Comparison of ENCODE assay signal across 18 cellular contexts in genomic region chr2:112684415-112684775, GRCh38. TPM values are rescaled to one million over a fixed set of nuclear protein-coding genes. Genes with fewer than 3 reads are reported as not detected.
DNase-seq lines count a peak whose midpoint lies in the region; ATAC-seq and TF ChIP-seq lines count a peak whose summit lies in the region.
"Had no signal": no experiment of that assay in that cellular context is flagged by ENCODE, and none has a peak within 500 bp of the region (broad histone marks: within the 10 kb centered on the region; RNA-seq: fewer than 3 reads in every experiment).

No MANE protein-coding gene starts in this region.

- no peak for TF ChIP-seq CTCF in endothelial cell (IDR thresholded peaks at IDR 0.05; ENCODE audit: unreplicated experiment)
- no peak for TF ChIP-seq CTCF in nephron (IDR thresholded peaks at IDR 0.05; ENCODE audit: unreplicated experiment in 3 of 3)
- no peak for TF ChIP-seq CTCF in type B pancreatic cell (conservative IDR thresholded peaks at IDR 0.05)
- TF ChIP-seq CTCF in psoas muscle (IDR thresholded peaks at IDR 0.05) = no peak
- no peak for TF ChIP-seq CTCF in SK-N-SH (IDR thresholded peaks at IDR 0.05)

- H4K20me1 ChIP-seq in SK-N-SH (ENCODE audit: insufficient read depth) = no peaks in the 10 kb centered on the region

- H3K9me3 ChIP-seq in psoas muscle (peaks cover 3% of the 10 kb centered on the region), SK-N-SH (no peaks in the 10 kb centered on the region)
- H3K9me3 ChIP-seq: Caco-2, HAP-1 had no signal

- DNase-seq in activated CD4-positive, alpha-beta memory T cell treated with anti-CD3 and anti-CD28 coated beads, Interleukin-2, amount 10 ng/mL, durations not matched to agents 7 days and 5 days = no peak
- DNase-seq in activated CD4-positive, alpha-beta memory T cell treated with anti-CD3 and anti-CD28 coated beads for 36 hours = no peak
- DNase-seq in endothelial cell (ENCODE audit: low spot score) = no peak
- no peak for DNase-seq in type B pancreatic cell (ENCODE audit: extremely low spot score, unreplicated experiment)
- DNase-seq in psoas muscle = no peak
- no peak for DNase-seq in T1000 (lab: John Stamatoyannopoulos, UW)
- DNase-seq in SK-N-SH = no peak
- DNase-seq: Caco-2; CD8-positive, alpha-beta memory T cell; DND-41; GDM1; HFFc6 had no signal

- no peak overlapping the region for H3K9ac ChIP-seq in SK-N-SH

- H3K4me1 ChIP-seq in psoas muscle (peaks cover 22% of the 10 kb centered on the region), SK-N-SH (ENCODE audit: control insufficient read depth in 1 of 2, insufficient read depth in 2 of 2, low read depth in 1 of 2, low read length in 1 of 2) (no peaks in the 10 kb centered on the region)
- H3K4me1 ChIP-seq: Caco-2, HAP-1 had no signal

- H3K36me3 ChIP-seq in psoas muscle (ENCODE audit: insufficient read depth in 1 of 2, low read depth in 1 of 2) (no peaks in the 10 kb centered on the region), SK-N-SH (replicated peaks in 1 of 2; ENCODE audit: control insufficient read depth in 1 of 2, insufficient read depth in 2 of 2, low read length in 1 of 2) (no peaks in the 10 kb centered on the region)
- H3K36me3 ChIP-seq: HAP-1 had no signal

- H3K4me1 Mint-ChIP-seq in activated CD4-positive, alpha-beta memory T cell treated with anti-CD3 and anti-CD28 coated beads, Interleukin-2, amount 10 ng/mL, durations not matched to agents 7 days and 5 days = peaks cover 33% of the 10 kb centered on the region
- peaks cover 7% of the 10 kb centered on the region for H3K4me1 Mint-ChIP-seq in activated CD4-positive, alpha-beta memory T cell treated with anti-CD3 and anti-CD28 coated beads for 36 hours (ENCODE audit: low read depth)
- H3K4me1 Mint-ChIP-seq in endothelial cell (ENCODE audit: unreplicated experiment) (peaks cover 58% of the 10 kb centered on the region), nephron (peaks cover 27% of the 10 kb centered on the region), type B pancreatic cell (ENCODE audit: unreplicated experiment) (no peaks in the 10 kb centered on the region)

- peak overlapping the region; percentile 30 for H3K27ac Mint-ChIP-seq in activated CD4-positive, alpha-beta memory T cell treated with anti-CD3 and anti-CD28 coated beads, Interleukin-2, amount 10 ng/mL, durations not matched to agents 7 days and 5 days
- no peak overlapping the region for H3K27ac Mint-ChIP-seq in activated CD4-positive, alpha-beta memory T cell treated with anti-CD3 and anti-CD28 coated beads for 36 hours
- H3K27ac Mint-ChIP-seq in endothelial cell (ENCODE audit: unreplicated experiment) = peak overlapping the region; percentile 95
- H3K27ac Mint-ChIP-seq in nephron = peak overlapping the region in 2 of 3 experiments; percentile 26 to 81
- peak overlapping the region; percentile 13 for H3K27ac Mint-ChIP-seq in type B pancreatic cell
- H3K27ac Mint-ChIP-seq: HFFc6 had no signal

- POLR2A ChIA-PET in activated CD4-positive, alpha-beta memory T cell treated with anti-CD3 and anti-CD28 coated beads, Interleukin-2, amount 10 ng/mL, durations not matched to agents 7 days and 5 days (lab: Charles Lee) = interaction anchor here (0.9 to 3.7 kb wide), 5 partner anchors 8 to 100 kb away, joined by 4 to 19 read pairs (median 7); partner anchors contain the start of genes CHCHD5 and SLC20A1
- POLR2A ChIA-PET in activated CD4-positive, alpha-beta memory T cell treated with anti-CD3 and anti-CD28 coated beads for 36 hours (lab: Charles Lee) = interaction anchor here (1.1 kb wide), 1 partner anchor 29 kb away, joined by 3 read pairs; no protein-coding TSS in a partner anchor
- POLR2A ChIA-PET in SK-N-SH (lab: Yijun Ruan, JAX) = no interaction called here

- no peak overlapping the region for H3K27ac ChIP-seq in psoas muscle
- no peak overlapping the region for H3K27ac ChIP-seq in SK-N-SH (ENCODE audit: low read depth in 2 of 2, low read length in 1 of 2)
- H3K27ac ChIP-seq: 22Rv1 had no signal

- intact Hi-C loops in activated CD4-positive, alpha-beta memory T cell treated with anti-CD3 and anti-CD28 coated beads for 36 hours (cut with micrococcal nuclease) = no loop called here
- intact Hi-C loops in psoas muscle (cut with DNase I) = loop anchor here in 1 of 2 donors (5.0 kb wide), 1 partner anchor 42 kb away; no protein-coding TSS in a partner anchor

- H3F3A ChIP-seq in SK-N-SH (replicated peaks; ENCODE audit: insufficient read depth) = peaks cover 5% of the 10 kb centered on the region

- H3K4me2 ChIP-seq in SK-N-SH = no peak overlapping the region

- H3K4me3 Mint-ChIP-seq in activated CD4-positive, alpha-beta memory T cell treated with anti-CD3 and anti-CD28 coated beads, Interleukin-2, amount 10 ng/mL, durations not matched to agents 7 days and 5 days = no peak overlapping the region
- H3K4me3 Mint-ChIP-seq in activated CD4-positive, alpha-beta memory T cell treated with anti-CD3 and anti-CD28 coated beads for 36 hours = no peak overlapping the region
- H3K4me3 Mint-ChIP-seq in endothelial cell (ENCODE audit: unreplicated experiment) (peak overlapping the region; percentile 13), nephron (no peak overlapping the region), type B pancreatic cell (no peak overlapping the region)
- H3K4me3 Mint-ChIP-seq: HFFc6 had no signal

- 37 to 57% (median 46%) methylated on average over 3 of the region's 3 CpGs for WGBS in psoas muscle, 3 donors
- 53% methylated on average over 3 of the region's 3 CpGs for WGBS in SK-N-SH (ENCODE audit: low lambda C conversion rate)

- H3K27me3 Mint-ChIP-seq in activated CD4-positive, alpha-beta memory T cell treated with anti-CD3 and anti-CD28 coated beads, Interleukin-2, amount 10 ng/mL, durations not matched to agents 7 days and 5 days = no peaks in the 10 kb centered on the region
- H3K27me3 Mint-ChIP-seq in activated CD4-positive, alpha-beta memory T cell treated with anti-CD3 and anti-CD28 coated beads for 36 hours = no peaks in the 10 kb centered on the region
- H3K27me3 Mint-ChIP-seq in endothelial cell (ENCODE audit: unreplicated experiment) (peaks cover 9% of the 10 kb centered on the region), nephron (ENCODE audit: low read depth) (peaks cover 14% of the 10 kb centered on the region), type B pancreatic cell (no peaks in the 10 kb centered on the region)
- H3K27me3 Mint-ChIP-seq: CD8-positive, alpha-beta memory T cell had no signal

- H3K9me2 ChIP-seq in SK-N-SH = no peaks in the 10 kb centered on the region

- TF ChIP-seq RAD21 in SK-N-SH (IDR thresholded peaks at IDR 0.05; ENCODE audit: low read length) = no peak

- H3K27me3 ChIP-seq in psoas muscle (ENCODE audit: insufficient read depth in 3 of 3, low read length in 2 of 3) (no peaks in the 10 kb centered on the region), SK-N-SH (ENCODE audit: insufficient read depth) (no peaks in the 10 kb centered on the region)

- no peak overlapping the region for H2AFZ ChIP-seq in SK-N-SH (ENCODE audit: low read depth)

- H3K9me3 Mint-ChIP-seq in activated CD4-positive, alpha-beta memory T cell treated with anti-CD3 and anti-CD28 coated beads, Interleukin-2, amount 10 ng/mL, durations not matched to agents 7 days and 5 days = no peaks in the 10 kb centered on the region
- H3K9me3 Mint-ChIP-seq in activated CD4-positive, alpha-beta memory T cell treated with anti-CD3 and anti-CD28 coated beads for 36 hours = no peaks in the 10 kb centered on the region
- H3K9me3 Mint-ChIP-seq in endothelial cell (ENCODE audit: unreplicated experiment) (no peaks in the 10 kb centered on the region), nephron (no peaks in the 10 kb centered on the region), type B pancreatic cell (no peaks in the 10 kb centered on the region)
- H3K9me3 Mint-ChIP-seq: CD8-positive, alpha-beta memory T cell; HFFc6 had no signal

- H3K4me3 ChIP-seq in psoas muscle (no peak overlapping the region), SK-N-SH (ENCODE audit: low read depth in 2 of 2, low read length in 1 of 2) (no peak overlapping the region)
- H3K4me3 ChIP-seq: HAP-1 had no signal

- ATAC-seq in psoas muscle = no peak

- H3K79me2 ChIP-seq in SK-N-SH (ENCODE audit: insufficient read depth) = no peaks in the 10 kb centered on the region

- TF ChIP-seq EP300 in SK-N-SH (IDR thresholded peaks at IDR 0.05; ENCODE audit: borderline replicate concordance in 1 of 2, low read depth in 1 of 2, low read length in 1 of 2) = no peak

- H3K36me3 Mint-ChIP-seq in activated CD4-positive, alpha-beta memory T cell treated with anti-CD3 and anti-CD28 coated beads, Interleukin-2, amount 10 ng/mL, durations not matched to agents 7 days and 5 days (ENCODE audit: low read depth) = no peaks in the 10 kb centered on the region
- no peaks in the 10 kb centered on the region for H3K36me3 Mint-ChIP-seq in activated CD4-positive, alpha-beta memory T cell treated with anti-CD3 and anti-CD28 coated beads for 36 hours
- H3K36me3 Mint-ChIP-seq in endothelial cell (ENCODE audit: low read depth, unreplicated experiment) (no peaks in the 10 kb centered on the region), nephron (ENCODE audit: low read depth) (no peaks in the 10 kb centered on the region), type B pancreatic cell (no peaks in the 10 kb centered on the region)
- H3K36me3 Mint-ChIP-seq: CD8-positive, alpha-beta memory T cell had no signal

- CTCF ChIA-PET in activated CD4-positive, alpha-beta memory T cell treated with anti-CD3 and anti-CD28 coated beads, Interleukin-2, amount 10 ng/mL, durations not matched to agents 7 days and 5 days (lab: Charles Lee) = interaction anchor here (1.0 to 11.2 kb wide), 7 partner anchors 8 to 257 kb away, joined by 3 to 172 read pairs (median 7); no protein-coding TSS in a partner anchor
- CTCF ChIA-PET in activated CD4-positive, alpha-beta memory T cell treated with anti-CD3 and anti-CD28 coated beads for 36 hours (lab: Charles Lee) = interaction anchor here (0.8 to 2.5 kb wide), 7 partner anchors 14 to 77 kb away, joined by 3 to 7 read pairs (median 5); no protein-coding TSS in a partner anchor
- CTCF ChIA-PET in SK-N-SH (lab: Yijun Ruan, JAX) = interaction anchor here (0.7 to 1.6 kb wide), 4 partner anchors 21 to 58 kb away, joined by 3 to 5 read pairs (median 4); no protein-coding TSS in a partner anchor

RNA-seq across cellular contexts. Expression of gene NT5DC4, which starts 36.4 kb away (rescaled TPM):
- not detected for total RNA-seq in activated CD4-positive, alpha-beta memory T cell treated with anti-CD3 and anti-CD28 coated beads, Interleukin-2, amount 10 ng/mL, durations not matched to agents 7 days and 5 days
- not detected for total RNA-seq in activated CD4-positive, alpha-beta memory T cell treated with anti-CD3 and anti-CD28 coated beads for 36 hours
- total RNA-seq in endothelial cell (ENCODE audit: unreplicated experiment) = not detected
- not detected in 2 replicates for total RNA-seq in type B pancreatic cell (ENCODE audit: low replicate concordance)
- total RNA-seq in psoas muscle = not detected
- not detected for polyA plus RNA-seq in psoas muscle
- polyA plus RNA-seq in SK-N-SH (2012; rRNA removed) = not detected in 2 replicates
- polyA plus RNA-seq in SK-N-SH (2012; cell fraction: cytosol; rRNA removed) = 0.01 TPM in 1 of 2 replicates, not detected in the other
- 0.01 and 0.07 TPM in 2 replicates for polyA plus RNA-seq in SK-N-SH (2012; cell fraction: nucleus; rRNA removed)
- total RNA-seq: A673; CD8-positive, alpha-beta memory T cell; H1; HFFc6 had no signal
- polyA plus RNA-seq: BJ; CD8-positive, alpha-beta memory T cell; H1 had no signal

RNA-seq across cellular contexts. Expression of gene SLC20A1, which starts 38.7 kb away (rescaled TPM):
- total RNA-seq in activated CD4-positive, alpha-beta memory T cell treated with anti-CD3 and anti-CD28 coated beads, Interleukin-2, amount 10 ng/mL, durations not matched to agents 7 days and 5 days = 100 to 1,000 TPM; 152 to 158 TPM
- 10 to 100 TPM; 88.8 to 91.3 TPM for total RNA-seq in activated CD4-positive, alpha-beta memory T cell treated with anti-CD3 and anti-CD28 coated beads for 36 hours
- 255 TPM for total RNA-seq in endothelial cell (ENCODE audit: unreplicated experiment)
- 50.3 and 63.9 TPM in 2 replicates for total RNA-seq in type B pancreatic cell (ENCODE audit: low replicate concordance)
- total RNA-seq in psoas muscle = 10 to 100 TPM; 11.8 to 23.6 (median 17.8) TPM
- 10 to 100 TPM; 11.1 to 37.1 (median 16.0) TPM for polyA plus RNA-seq in psoas muscle
- polyA plus RNA-seq in SK-N-SH (2012; rRNA removed) = 56.3 and 62.0 TPM in 2 replicates
- 52.8 and 58.8 TPM in 2 replicates for polyA plus RNA-seq in SK-N-SH (2012; cell fraction: cytosol; rRNA removed)
- 64.5 and 103 TPM in 2 replicates for polyA plus RNA-seq in SK-N-SH (2012; cell fraction: nucleus; rRNA removed)
